Comparison of ENCODE assay signal across 10 cellular contexts in the genomic region with DNA sequence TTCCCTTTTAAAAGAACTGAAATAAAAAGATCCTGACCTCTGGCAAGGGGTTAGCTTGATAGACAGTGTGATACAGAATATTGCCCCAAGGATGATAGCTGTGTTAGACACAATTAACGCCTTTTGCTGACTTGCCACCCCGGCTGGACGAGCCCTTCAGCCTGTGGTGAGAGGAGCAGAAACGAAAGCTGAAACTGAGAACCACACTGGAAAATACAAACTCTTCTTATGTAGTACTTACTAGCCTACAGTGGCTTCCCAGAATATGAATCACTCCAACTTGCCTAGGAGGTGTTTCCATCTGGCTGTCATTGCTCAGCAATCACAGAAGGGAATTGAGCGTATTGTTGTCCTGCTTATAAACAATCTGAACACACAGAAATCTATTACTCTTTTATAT. TPM values are rescaled to one million over a fixed set of nuclear protein-coding genes. Genes with fewer than 3 reads are reported as not detected.
DNase-seq lines count a peak whose midpoint lies in the region; ATAC-seq, FAIRE-seq and TF ChIP-seq lines count a peak whose summit lies in the region.
"Had no signal": no experiment of that assay in that cellular context is flagged by ENCODE, and none has a peak within 500 bp of the region (broad histone marks: within the 10 kb centered on the region; RNA-seq: fewer than 3 reads in every experiment).

No MANE protein-coding gene starts in this region.

- FAIRE-seq in kidney (lab: Jason Lieb, UNC) = no peak

- H3K9ac ChIP-seq in kidney (ENCODE audit: low read length in 2 of 2) = no peak overlapping the region

- no peak for TF ChIP-seq CTCF in kidney (IDR thresholded peaks at IDR 0.05; ENCODE audit: borderline replicate concordance, extremely low read depth, insufficient read depth)

- H3K4me3 ChIP-seq in GM08714 (ENCODE audit: low read length) (peak overlapping the region; percentile 48), kidney (ENCODE audit: low read length in 2 of 2) (no peak overlapping the region)
- H3K4me3 ChIP-seq: adrenal gland, psoas muscle had no signal

- peak; percentile 29 for DNase-seq in activated naive CD4-positive, alpha-beta T cell treated with anti-CD3 and anti-CD28 coated beads, Interleukin-2, amount 50 U/mL, for 16 hours
- peak; percentile 42 to 49 for DNase-seq in stimulated activated CD8-positive, alpha-beta memory T cell treated with anti-CD3 and anti-CD28 coated beads, Interleukin-15, amount 100 ng/mL, for 48 hours (ENCODE audit: low read depth in 2 of 2)
- DNase-seq in AG08395 (ENCODE audit: low spot score) (no peak), amniotic stem cell (lab: John Stamatoyannopoulos, UW) (no peak), kidney (no peak)

- H3K27ac ChIP-seq in kidney (ENCODE audit: low read depth in 2 of 2, low read length in 2 of 2) = no peak overlapping the region
- H3K27ac ChIP-seq: psoas muscle had no signal

- intact Hi-C loops in kidney (cut with DNase I) = no loop called here

- peaks cover 0 to 3% of the 10 kb centered on the region in 2 donors for H3K4me1 ChIP-seq in kidney (ENCODE audit: control insufficient read depth in 1 of 2, insufficient read depth in 1 of 2, low read depth in 1 of 2, low read length in 2 of 2)
- H3K4me1 ChIP-seq: adrenal gland had no signal

- no peaks in the 10 kb centered on the region for H3K9me3 ChIP-seq in kidney (ENCODE audit: control insufficient read depth in 1 of 2, low read length in 2 of 2)
- H3K9me3 ChIP-seq: adrenal gland, psoas muscle had no signal

- ATAC-seq in GM21367 (IDR thresholded peaks at IDR 0.05; ENCODE audit: unreplicated experiment) (peak; percentile 77), HG03565 (IDR thresholded peaks at IDR 0.05; ENCODE audit: unreplicated experiment) (peak; percentile 75)
- ATAC-seq: psoas muscle had no signal

- no peaks in the 10 kb centered on the region for H3K36me3 ChIP-seq in kidney (ENCODE audit: control insufficient read depth in 1 of 2, insufficient read depth in 2 of 2, low read length in 2 of 2)
- H3K36me3 ChIP-seq: adrenal gland had no signal

RNA-seq across cellular contexts. Expression of a gene that starts 22.9 kb away (rescaled TPM):
- total RNA-seq in kidney = 10.4 TPM
- 1.4 TPM for polyA plus RNA-seq in kidney (ENCODE audit: insufficient read depth, low read depth, low replicate concordance)

Comparison
In these comparisons a context has a peak if more than half of its experiments do, and no peak if none do; other contexts are left out.
1. DNase-seq: peak in activated naive CD4-positive, alpha-beta T cell treated with anti-CD3 and anti-CD28 coated beads, Interleukin-2, amount 50 U/mL, for 16 hours (single experiment) and stimulated activated CD8-positive, alpha-beta memory T cell treated with anti-CD3 and anti-CD28 coated beads, Interleukin-15, amount 100 ng/mL, for 48 hours (2 of 2); none in AG08395 (single experiment), amniotic stem cell (single experiment) and kidney (single experiment).